1 cellular context compared by ENCODE assay signal in genomic region chr12:46477541-46477940, GRCh38.
TF ChIP-seq lines count a peak whose summit lies in the region.

No MANE protein-coding gene starts in this region.

TF ChIP-seq in endothelial cell of umbilical vein, 7 proteins besides CTCF, POLR2A, EP300 and RAD21 (continued from another document):
- TF ChIP-seq MAX (IDR thresholded peaks at IDR 0.05; ENCODE audit: insufficient read depth, insufficient read length) (no peak), POLR2AphosphoS5 (IDR thresholded peaks at IDR 0.05; ENCODE audit: insufficient read depth, low read depth, low read length) (no peak), MYC (IDR thresholded peaks at IDR 0.05; ENCODE audit: low read depth, low read length) (no peak), GATA2 (IDR thresholded peaks at IDR 0.05; ENCODE audit: insufficient read depth, insufficient read length, low read depth, low read length) (no peak), JUN (IDR thresholded peaks at IDR 0.05; ENCODE audit: borderline replicate concordance, insufficient read depth, insufficient read length, low read depth) (no peak), FOS (IDR thresholded peaks at IDR 0.05; ENCODE audit: borderline replicate concordance, insufficient read depth, low read length) (no peak)
TF ChIP-seq in endothelial cell of umbilical vein: peak in this region for 0.
